8 cellular contexts compared by ENCODE assay signal in the genomic region with DNA sequence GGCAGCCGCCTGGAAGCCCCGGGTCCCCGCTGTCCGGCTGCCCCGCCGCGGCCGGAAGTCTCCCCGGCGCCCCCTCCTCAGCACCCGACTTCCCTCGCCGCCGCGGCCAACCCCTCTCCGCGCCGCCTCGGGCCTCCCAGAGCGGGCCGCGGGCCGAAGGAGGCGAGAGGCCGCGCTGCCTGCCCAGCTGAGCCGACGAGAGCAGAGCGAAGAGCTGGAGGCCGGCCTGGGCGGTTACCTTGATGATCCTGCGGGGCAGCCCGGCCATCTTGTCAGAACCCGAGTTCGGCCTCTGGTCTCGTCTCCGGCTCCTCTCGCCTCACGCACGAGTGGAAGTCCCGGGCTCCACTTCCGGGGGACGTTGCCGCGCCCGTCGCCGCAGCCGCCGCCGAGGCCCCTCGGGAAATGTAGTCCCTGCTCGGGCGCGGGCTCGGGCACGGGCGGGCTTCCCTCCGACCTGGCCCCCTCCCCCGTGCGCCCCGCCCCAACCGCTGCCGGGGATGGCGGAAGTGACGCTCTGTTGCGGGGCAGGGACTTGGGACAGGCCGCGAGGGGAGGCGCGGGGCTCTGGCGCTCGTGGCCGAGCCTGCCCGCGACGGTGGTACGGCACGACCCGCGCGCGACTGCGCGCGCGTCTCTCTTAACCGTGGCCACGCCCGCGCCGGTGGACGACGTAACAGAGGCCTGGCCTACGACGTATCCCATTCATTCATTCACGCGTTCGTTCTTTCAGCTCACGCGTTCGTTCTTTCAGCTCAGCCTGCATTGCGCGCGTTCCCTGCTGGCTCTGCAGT. TPM values are rescaled to one million over a fixed set of nuclear protein-coding genes. Genes with fewer than 3 reads are reported as not detected.
DNase-seq lines count a peak whose midpoint lies in the region; ATAC-seq and TF ChIP-seq lines count a peak whose summit lies in the region.

A gene with protein sequence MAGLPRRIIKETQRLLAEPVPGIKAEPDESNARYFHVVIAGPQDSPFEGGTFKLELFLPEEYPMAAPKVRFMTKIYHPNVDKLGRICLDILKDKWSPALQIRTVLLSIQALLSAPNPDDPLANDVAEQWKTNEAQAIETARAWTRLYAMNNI (minus strand): TSS at position 331 of the 794 bp plus-strand sequence. CDS start 63 bp downstream, at position 268.

- intact Hi-C loops in CD14-positive monocyte (cut with micrococcal nuclease): loop anchor here in 1 of 2 donors (10.0 kb wide), 1 partner anchor 233 kb away; the partner anchor contains the start of gene CRADD

- no peaks in the 10 kb centered on the region for H3K9me3 Mint-ChIP-seq in CD14-positive monocyte

- H3K4me1 Mint-ChIP-seq in CD14-positive monocyte: peaks cover 46% of the 10 kb centered on the region

- ATAC-seq in GM19395 (IDR thresholded peaks at IDR 0.05; ENCODE audit: unreplicated experiment) (peak; percentile 81), HG03558 (IDR thresholded peaks at IDR 0.05; ENCODE audit: extremely low read depth, unreplicated experiment) (peak; percentile 52), left lobe of liver (peak; percentile 95)

- DNase-seq in CD14-positive monocyte (ENCODE audit: low spot score) (peak; percentile 95), NCI-H748 treated with DMSO at 0.1 percent for 48 hours (lab: John Stamatoyannopoulos, UW) (peak; percentile 92), dedifferentiated amniotic fluid mesenchymal stem cell (ENCODE audit: extremely low spot score) (peak; percentile 94), left lobe of liver (ENCODE audit: low spot score) (peak; percentile 98)
- DNase-seq in activated CD4-positive, alpha-beta T cell treated with anti-CD3 and anti-CD28 coated beads, Interleukin-2, amount 50 U/mL, for 24 hours (ENCODE audit: low read depth in 1 of 2, low spot score in 1 of 2): peak; percentile 92 to 95
- peak; percentile 97 to 98 for DNase-seq in stimulated activated CD4-positive, alpha-beta T cell treated with anti-CD3 and anti-CD28 coated beads, Interleukin-2, amount 100 ng/mL, for 24 hours

- H3K4me3 Mint-ChIP-seq in CD14-positive monocyte: peak within 1 kb of the TSS; percentile 94 to 98

- peak within 1 kb of the TSS; percentile 96 to 98 (median 96) for H3K27ac Mint-ChIP-seq in CD14-positive monocyte

- no peaks in the 10 kb centered on the region for H3K27me3 Mint-ChIP-seq in CD14-positive monocyte (ENCODE audit: low read depth in 3 of 3)

- no peak for TF ChIP-seq CTCF in CD14-positive monocyte (IDR thresholded peaks at IDR 0.05)

- no peaks in the 10 kb centered on the region for H3K36me3 Mint-ChIP-seq in CD14-positive monocyte

RNA-seq across cellular contexts. Expression of the gene that starts here (rescaled TPM):
- 100 to 1,000 TPM; 108 to 119 TPM for polyA plus RNA-seq in CD14-positive monocyte
- total RNA-seq in left lobe of liver: 25.1 TPM

Comparison
In these comparisons a context has a peak if more than half of its experiments do, and no peak if none do; other contexts are left out.
1. Peak in every context shown above with its lines: DNase-seq and ATAC-seq.